Comparison of ENCODE assay signal across 3 cellular contexts in the genomic region with DNA sequence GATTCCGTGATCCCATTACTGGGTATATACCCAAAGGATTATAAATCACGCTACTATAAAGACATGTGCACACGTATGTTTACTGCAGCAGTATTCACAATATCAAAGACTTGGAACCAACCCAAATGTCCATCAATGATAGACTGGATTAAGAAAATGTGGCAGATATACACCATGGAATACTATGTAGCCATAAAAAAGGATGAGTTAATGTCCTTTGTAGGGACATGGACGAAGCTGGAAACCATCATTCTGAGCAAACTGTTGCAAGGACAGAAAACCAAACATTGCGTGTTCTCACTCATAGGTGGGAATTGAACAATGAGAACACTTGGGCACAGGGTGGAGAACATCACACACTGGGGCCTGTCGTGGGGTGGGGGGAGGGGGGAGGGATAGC. TPM values are rescaled to one million over a fixed set of nuclear protein-coding genes. Genes with fewer than 3 reads are reported as not detected.
"Had no signal": no experiment of that assay in that cellular context is flagged by ENCODE, and none has a peak within 500 bp of the region (broad histone marks: within the 10 kb centered on the region; RNA-seq: fewer than 3 reads in every experiment).

No MANE protein-coding gene starts in this region.

RNA-seq across cellular contexts. Expression of gene ATP2B2, which starts 35.0 kb away (rescaled TPM):
- total RNA-seq: thoracic aorta, transverse colon, ureter had no signal
